Comparison of ENCODE assay signal across 20 cellular contexts in the genomic region with DNA sequence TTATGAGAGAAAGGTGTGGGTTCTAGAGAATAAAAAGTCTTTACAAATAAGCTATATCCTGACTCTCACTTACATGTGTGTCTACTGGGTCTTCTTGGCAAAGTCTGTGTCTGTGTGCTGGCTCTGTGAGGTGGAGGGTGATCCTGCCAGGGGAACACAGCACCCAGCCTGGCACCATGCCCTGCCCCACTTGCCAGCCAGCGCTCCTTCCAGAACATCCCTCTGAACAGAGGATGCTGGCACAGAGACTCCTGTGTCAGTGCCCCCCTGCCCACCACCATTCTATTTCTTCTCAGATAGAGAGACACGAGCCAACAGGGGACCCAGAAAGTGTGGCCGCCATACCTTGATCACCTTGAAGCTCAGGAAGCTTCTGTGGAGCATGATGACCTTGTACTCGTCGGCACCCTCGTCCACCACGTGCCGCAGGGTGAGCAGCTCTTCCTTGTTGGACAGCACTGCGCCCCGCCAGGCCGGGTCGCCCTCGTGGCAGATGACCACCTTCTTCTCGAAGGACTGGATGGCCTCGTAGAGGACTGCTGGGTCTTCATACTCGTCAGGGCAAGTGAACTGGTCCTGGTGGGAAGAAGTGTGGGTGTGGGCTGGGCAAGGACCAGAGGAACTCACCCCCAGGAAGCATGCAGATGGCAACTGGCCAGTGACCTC.
"Had no signal": no experiment of that assay in that cellular context is flagged by ENCODE, and none has a peak within 500 bp of the region (broad histone marks: within the 10 kb centered on the region; RNA-seq: fewer than 3 reads in every experiment).

No MANE protein-coding gene starts in this region.

- ATAC-seq: left lung; lower lobe of right lung; naive thymus-derived CD8-positive, alpha-beta T cell; pancreas; sciatic nerve; stimulated activated memory B cell treated with anti-CD40 and anti-IgM and Interleukin-4, amounts not matched to agents 10 μg/mL and 1 μg/mL and 100 μg/mL, for 72 hours; stimulated activated naive CD8-positive, alpha-beta T cell treated with anti-CD3 and anti-CD28 coated beads, Interleukin-15, Interleukin-2, amounts not matched to agents 100 U/mL and 50 U/mL, for 24 hours had no signal

- H3K9me3 ChIP-seq: left lung, lower lobe of right lung, pancreas, testis, tibial artery had no signal

- DNase-seq: cerebellar nuclear complex; dorsolateral prefrontal cortex; effector CD4-positive, alpha-beta T cell; kidney; left lung; lower lobe of right lung; naive thymus-derived CD8-positive, alpha-beta T cell; nephron progenitor cell; occipital lobe; pancreas; retina; stimulated activated CD4-positive, alpha-beta T cell treated with anti-CD3 and anti-CD28 coated beads, Interleukin-2, amount 100 ng/mL, for 24 hours; stimulated activated CD4-positive, alpha-beta T cell treated with anti-CD3 and anti-CD28 coated beads, Interleukin-4, amount 100 ng/mL, for 24 hours; stimulated activated naive CD8-positive, alpha-beta T cell treated with anti-CD3 and anti-CD28 coated beads, Interleukin-15, Interleukin-2, amounts not matched to agents 100 U/mL and 50 U/mL, for 24 hours; testis; tibial artery had no signal

- H3K4me3 ChIP-seq: dorsolateral prefrontal cortex, hepatocyte, left lung, lower lobe of right lung, pancreas, smooth muscle cell, testis, tibial artery had no signal

- H3K27me3 ChIP-seq: dorsolateral prefrontal cortex, hepatocyte, left lung, pancreas, testis, tibial artery had no signal

- H3K4me1 ChIP-seq: left lung, lower lobe of right lung, testis, tibial artery had no signal

- H3K27ac ChIP-seq: dorsolateral prefrontal cortex, hepatocyte, left lung, lower lobe of right lung, pancreas, testis, tibial artery had no signal
